In genomic region chr7:127758105-127758504, GRCh38 we compare ENCODE assay signal across 19 cellular contexts.
"Had no signal": no experiment of that assay in that cellular context is flagged by ENCODE, and none has a peak within 500 bp of the region (broad histone marks: within the 10 kb centered on the region; RNA-seq: fewer than 3 reads in every experiment).

No MANE protein-coding gene starts in this region.

- H3K36me3 Mint-ChIP-seq: WTC11 had no signal

- H3K4me3 ChIP-seq: body of pancreas, esophagus squamous epithelium, gastroesophageal sphincter, ovary, transverse colon, vagina had no signal

- H3K4me1 ChIP-seq: esophagus squamous epithelium, gastroesophageal sphincter, transverse colon, vagina had no signal

- DNase-seq: activated CD4-positive, alpha-beta memory T cell treated with anti-CD3 and anti-CD28 coated beads, Interleukin-2, amount 10 ng/mL, durations not matched to agents 7 days and 5 days; activated CD4-positive, alpha-beta T cell treated with anti-CD3 and anti-CD28 coated beads for 4 hours; activated T-cell treated with anti-CD3 and anti-CD28 coated beads, Interleukin-2, amount 50 U/mL, for 24 hours; body of pancreas; central memory CD4-positive, alpha-beta T cell; cortex of kidney; effector CD4-positive, alpha-beta T cell; esophagus squamous epithelium; midbrain; ovary; stimulated activated CD4-positive, alpha-beta T cell treated with anti-CD3 and anti-CD28 coated beads, Interleukin-4, amount 100 ng/mL, for 24 hours; stimulated activated naive CD4-positive, alpha-beta T cell treated with Interleukin-2 at 50 U/mL for 16 hours; substantia nigra; T-helper 1 cell; transverse colon had no signal

- H3K27ac ChIP-seq: body of pancreas, esophagus squamous epithelium, gastroesophageal sphincter, ovary, transverse colon, vagina had no signal

- H3K27me3 Mint-ChIP-seq: activated CD4-positive, alpha-beta memory T cell treated with anti-CD3 and anti-CD28 coated beads, Interleukin-2, amount 10 ng/mL, durations not matched to agents 7 days and 5 days; activated naive CD4-positive, alpha-beta T cell treated with anti-CD3 and anti-CD28 coated beads, Interleukin-2, amount 50 U/mL, for 24 hours; activated T-cell treated with anti-CD3 and anti-CD28 coated beads, Interleukin-2, amount 50 U/mL, for 24 hours had no signal

- H3K27ac Mint-ChIP-seq: activated CD4-positive, alpha-beta memory T cell treated with anti-CD3 and anti-CD28 coated beads, Interleukin-2, amount 10 ng/mL, durations not matched to agents 7 days and 5 days; activated naive CD4-positive, alpha-beta T cell treated with anti-CD3 and anti-CD28 coated beads, Interleukin-2, amount 50 U/mL, for 24 hours; activated T-cell treated with anti-CD3 and anti-CD28 coated beads, Interleukin-2, amount 50 U/mL, for 24 hours; WTC11 had no signal

- H3K9me3 ChIP-seq: body of pancreas, esophagus squamous epithelium, gastroesophageal sphincter, ovary, transverse colon, vagina had no signal

- H3K4me3 Mint-ChIP-seq: activated CD4-positive, alpha-beta memory T cell treated with anti-CD3 and anti-CD28 coated beads, Interleukin-2, amount 10 ng/mL, durations not matched to agents 7 days and 5 days; activated naive CD4-positive, alpha-beta T cell treated with anti-CD3 and anti-CD28 coated beads, Interleukin-2, amount 50 U/mL, for 24 hours; activated T-cell treated with anti-CD3 and anti-CD28 coated beads, Interleukin-2, amount 50 U/mL, for 24 hours; WTC11 had no signal

- H3K27me3 ChIP-seq: body of pancreas, esophagus squamous epithelium, gastroesophageal sphincter, ovary, transverse colon, vagina had no signal

- H3K36me3 ChIP-seq: esophagus squamous epithelium, gastroesophageal sphincter, ovary, transverse colon, vagina had no signal

- ATAC-seq: body of pancreas, gastroesophageal sphincter, WTC11 had no signal
